In genomic region chr1:234538062-234538731, GRCh38 we compare ENCODE assay signal across 1 cellular context.
TF ChIP-seq lines count a peak whose summit lies in the region.

No MANE protein-coding gene starts in this region.

TF ChIP-seq in GM23338, 12 proteins besides CTCF, POLR2A, EP300 and RAD21 (continued from another document):
- TF ChIP-seq ZNF462 (CRISPR knock-in tag; IDR thresholded peaks at IDR 0.05), result no peak
- no peak for TF ChIP-seq JUNB (IDR thresholded peaks at IDR 0.05; ENCODE audit: unreplicated experiment)
- TF ChIP-seq POLR2AphosphoS5 (IDR thresholded peaks at IDR 0.05; ENCODE audit: low read depth), result no peak
- no peak for TF ChIP-seq EZH2 (IDR thresholded peaks at IDR 0.05; ENCODE audit: low read depth, unreplicated experiment)
- TF ChIP-seq ZNF331 (CRISPR knock-in tag; IDR thresholded peaks at IDR 0.05; ENCODE audit: low read depth), result no peak
- no peak for TF ChIP-seq EZH2phosphoT487 (IDR thresholded peaks at IDR 0.05; ENCODE audit: unreplicated experiment)
- no peak for TF ChIP-seq NANOG (IDR thresholded peaks at IDR 0.05; ENCODE audit: borderline replicate concordance)
- TF ChIP-seq ETS1 (IDR thresholded peaks at IDR 0.05), result no peak
- no peak for TF ChIP-seq STAT1 (IDR thresholded peaks at IDR 0.05; ENCODE audit: unreplicated experiment)
- no peak for TF ChIP-seq ZNF114 (CRISPR knock-in tag; IDR thresholded peaks at IDR 0.05)
- no peak for TF ChIP-seq REST (IDR thresholded peaks at IDR 0.05; ENCODE audit: unreplicated experiment)
TF ChIP-seq in GM23338: peak in this region for 0.
